In genomic region chr12:47858511-47859266, GRCh38 we compare ENCODE assay signal across 2 cellular contexts.
TF ChIP-seq lines count a peak whose summit lies in the region.

No MANE protein-coding gene starts in this region.

TF ChIP-seq in liver, 16 proteins besides CTCF, POLR2A, EP300 and RAD21:
- TF ChIP-seq RXRA (IDR thresholded peaks at IDR 0.05) (peak; percentile 87 to 92), JUND (IDR thresholded peaks at IDR 0.05) (peak in 1 of 2 donors; percentile 68), FOXA1 (IDR thresholded peaks at IDR 0.05) (peak; percentile 71), YY1 (IDR thresholded peaks at IDR 0.05) (peak; percentile 58), HNF4G (IDR thresholded peaks at IDR 0.05) (peak; percentile 56), REST (IDR thresholded peaks at IDR 0.05) (peak; percentile 60), FOXA2 (IDR thresholded peaks at IDR 0.05) (no peak), MAX (IDR thresholded peaks at IDR 0.05) (peak; percentile 69), SP1 (IDR thresholded peaks at IDR 0.05) (peak; percentile 84), HNF4A (conservative IDR thresholded peaks at IDR 0.05) (peak; percentile 81 to 89), GABPA (IDR thresholded peaks at IDR 0.05 in 1 of 2, conservative IDR thresholded peaks at IDR 0.05 in 1 of 2) (no peak), ATF3 (IDR thresholded peaks at IDR 0.05) (no peak), ZBTB33 (IDR thresholded peaks at IDR 0.05) (peak; percentile 71), EGR1 (IDR thresholded peaks at IDR 0.05; ENCODE audit: low read depth in 2 of 2) (peak; percentile 37 to 55), TAF1 (conservative IDR thresholded peaks at IDR 0.05) (no peak), NR2F2 (IDR thresholded peaks at IDR 0.05) (no peak)

TF ChIP-seq in HepG2, 621 proteins besides CTCF, POLR2A, EP300 and RAD21:
- no peak for TF ChIP-seq SNAI1 (CRISPR knock-in tag; IDR thresholded peaks at IDR 0.05; ENCODE audit: borderline replicate concordance)
- no peak for TF ChIP-seq ZNF773 (CRISPR knock-in tag; IDR thresholded peaks at IDR 0.05; ENCODE audit: borderline replicate concordance)
- TF ChIP-seq NCOR1 (IDR thresholded peaks at IDR 0.05; ENCODE audit: borderline replicate concordance, low read length): no peak
- TF ChIP-seq GABPA (IDR thresholded peaks at IDR 0.05; ENCODE audit: low read depth, low read length): no peak
- no peak for TF ChIP-seq GABPA (CRISPR knock-in tag; IDR thresholded peaks at IDR 0.05; ENCODE audit: low read depth)
